8 cellular contexts compared by ENCODE assay signal in the genomic region with DNA sequence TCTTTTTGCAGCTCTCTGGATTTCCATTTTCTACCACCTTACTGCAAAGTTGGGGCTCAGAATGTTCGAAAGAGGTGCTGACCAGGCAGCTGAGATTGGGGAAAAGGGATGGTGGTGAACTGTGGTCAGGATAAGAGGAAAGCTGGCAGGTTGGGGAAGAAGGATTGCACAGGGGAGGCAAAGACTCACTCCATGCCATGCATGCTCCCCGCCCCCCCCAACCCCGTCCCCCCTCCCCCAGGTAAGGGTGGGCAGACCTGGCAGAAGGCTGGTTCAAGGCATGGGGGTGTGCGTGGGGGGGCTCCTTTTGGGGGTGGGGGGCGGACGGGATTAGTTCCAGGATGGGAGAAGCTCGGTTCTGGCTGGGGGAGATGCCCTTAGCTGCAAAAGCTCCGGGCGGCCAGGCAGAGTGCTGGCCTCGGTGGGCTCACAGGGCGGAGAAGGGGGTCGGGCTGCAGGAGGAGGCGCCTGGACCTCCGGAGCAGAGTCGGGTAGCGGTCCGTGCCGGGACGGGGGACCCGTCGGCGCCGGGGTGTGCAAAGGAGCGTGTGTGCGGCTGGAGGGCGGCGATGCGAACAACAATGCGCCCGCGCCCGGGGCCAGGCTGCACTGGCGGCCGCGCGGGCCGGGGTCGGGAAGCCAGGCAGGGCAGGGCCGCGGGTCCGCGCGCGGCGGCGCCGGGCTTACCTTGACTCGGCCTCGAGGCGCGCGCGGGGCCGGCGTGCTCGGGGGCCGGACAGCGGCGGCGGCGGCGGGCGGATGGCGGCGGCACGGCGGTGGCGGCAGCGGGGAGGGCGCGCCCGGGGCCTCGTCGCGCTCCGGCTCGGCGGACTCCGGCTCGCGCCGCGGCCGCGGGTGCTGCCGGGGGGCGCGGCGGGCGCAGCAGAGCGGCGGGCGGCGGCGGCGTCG. TPM values are rescaled to one million over a fixed set of nuclear protein-coding genes. Genes with fewer than 3 reads are reported as not detected.
DNase-seq lines count a peak whose midpoint lies in the region; ATAC-seq and TF ChIP-seq lines count a peak whose summit lies in the region.

No MANE protein-coding gene starts in this region.

- H3K9me2 ChIP-seq in DOHH2 (replicated peaks; ENCODE audit: control insufficient read depth, low read length) = no peaks in the 10 kb centered on the region
- no peaks in the 10 kb centered on the region for H3K9me2 ChIP-seq in PC-3 (replicated peaks; ENCODE audit: low read length)

- no TSS peak for BruUV-seq in PC-3 (replicated peaks; lab: Mats Ljungman, UMichigan)

- H3K79me2 ChIP-seq in DOHH2 (ENCODE audit: control insufficient read depth, low read length) (peaks cover 59% of the 10 kb centered on the region), PC-3 (ENCODE audit: low read length) (peaks cover 52% of the 10 kb centered on the region)

- H3K9me3 ChIP-seq in DOHH2 (ENCODE audit: control insufficient read depth, insufficient read depth, low read length) (no peaks in the 10 kb centered on the region), HEK293 (ENCODE audit: control insufficient read depth, insufficient read depth, low read depth, low read length) (no peaks in the 10 kb centered on the region), PC-3 (ENCODE audit: low read length) (no peaks in the 10 kb centered on the region)

- H3F3A ChIP-seq in DOHH2 (ENCODE audit: control insufficient read depth, insufficient read depth) (peaks cover 32% of the 10 kb centered on the region), PC-3 (ENCODE audit: low read length, unreplicated experiment) (peaks cover 26% of the 10 kb centered on the region)

- H3K9ac ChIP-seq in PC-3 (ENCODE audit: low read length) = peak overlapping the region; percentile 81

- H3K27ac ChIP-seq in DOHH2 (ENCODE audit: low read depth, low read length) (peak overlapping the region; percentile 82), HEK293 (ENCODE audit: extremely low read depth, low read depth, low read length) (peak overlapping the region; percentile 91), PC-3 (ENCODE audit: low read length) (peak overlapping the region; percentile 69), brain microvascular endothelial cell (peak overlapping the region; percentile 94), layer of hippocampus (ENCODE audit: low read depth, low read length) (peak overlapping the region; percentile 99)

- intact Hi-C loops in PC-3 (cut with micrococcal nuclease) = loop anchor here (2.0 kb wide), 1 partner anchor 136 kb away; the partner anchor contains the start of gene BCAS4

- ATAC-seq in PC-3 (peak; percentile 14), GM21447 (IDR thresholded peaks at IDR 0.05; ENCODE audit: unreplicated experiment) (no peak)

- peaks cover 49% of the 10 kb centered on the region for H3K4me1 ChIP-seq in DOHH2 (ENCODE audit: control insufficient read depth, low read length)
- no peaks in the 10 kb centered on the region for H3K4me1 ChIP-seq in HEK293 (ENCODE audit: control insufficient read depth, insufficient read depth, low read length)
- H3K4me1 ChIP-seq in PC-3 (ENCODE audit: insufficient read depth, low read length) = peaks cover 31% of the 10 kb centered on the region

- H3K4me3 ChIP-seq in DOHH2 (ENCODE audit: low read length) = peak overlapping the region; percentile 85
- peak overlapping the region; percentile 98 for H3K4me3 ChIP-seq in HEK293 (ENCODE audit: low read depth, low read length)
- peak overlapping the region; percentile 92 for H3K4me3 ChIP-seq in PC-3 (ENCODE audit: low read length)
- H3K4me3 ChIP-seq in brain microvascular endothelial cell (ENCODE audit: low read depth, low read length) = peak overlapping the region; percentile 85

- H3K4me2 ChIP-seq in DOHH2 (ENCODE audit: low read length) (peak overlapping the region; percentile 90), PC-3 (ENCODE audit: low read length) (peak overlapping the region; percentile 90)

- CTCF ChIA-PET in HEK293 (lab: Yijun Ruan, JAX) = interaction anchor here (0.6 to 3.6 kb wide), 34 partner anchors 11 to 635 kb away, joined by 3 to 36 read pairs (median 4); partner anchors contain the start of genes BCAS4, DPM1 and MOCS3
- CTCF ChIA-PET in PC-3 (lab: Charles Lee) = interaction anchor here (0.6 to 1.4 kb wide), 8 partner anchors 28 to 140 kb away, joined by 3 to 11 read pairs (median 4); partner anchors contain the start of genes BCAS4, DPM1 and MOCS3

- H3K36me3 ChIP-seq in DOHH2 (ENCODE audit: control insufficient read depth, low read length) (peaks cover 82% of the 10 kb centered on the region), HEK293 (ENCODE audit: control insufficient read depth in 2 of 2, insufficient read depth in 1 of 2, low read length in 2 of 2) (peaks cover 22 to 73% of the 10 kb centered on the region in 2 experiments), PC-3 (ENCODE audit: low read depth, low read length) (peaks cover 48% of the 10 kb centered on the region), brain microvascular endothelial cell (replicated peaks) (peaks cover 20% of the 10 kb centered on the region)

- TF ChIP-seq CTCF in DOHH2 (IDR thresholded peaks at IDR 0.05; ENCODE audit: low read depth, low read length, poor library complexity, severe bottlenecking) (no peak), HEK293 (tag by site-specific recombination; IDR thresholded peaks at IDR 0.05) (no peak), PC-3 (conservative IDR thresholded peaks at IDR 0.05; ENCODE audit: low read depth, low read length) (no peak), brain microvascular endothelial cell (IDR thresholded peaks at IDR 0.05; ENCODE audit: low read depth, low read length, missing control alignments) (no peak)

- H3K27me3 ChIP-seq in DOHH2 (ENCODE audit: control insufficient read depth, low read length) = no peaks in the 10 kb centered on the region
- no peaks in the 10 kb centered on the region for H3K27me3 ChIP-seq in PC-3 (ENCODE audit: low read length)
- H3K27me3 ChIP-seq in brain microvascular endothelial cell (replicated peaks) = no peaks in the 10 kb centered on the region
- no peaks in the 10 kb centered on the region for H3K27me3 ChIP-seq in layer of hippocampus (ENCODE audit: control insufficient read depth, insufficient read depth, low read length)

- in situ Hi-C loops in brain microvascular endothelial cell (cut with HindIII; ENCODE audit: low pct_ligation_motif_present, low sequenced_read_pairs) = no loop called here

- DNase-seq in PC-3 (no peak), brain microvascular endothelial cell (no peak), SK-N-DZ (ENCODE audit: low spot score) (no peak)
- peak; percentile 12 for DNase-seq in stimulated activated CD8-positive, alpha-beta memory T cell treated with anti-CD3 and anti-CD28 coated beads, Interleukin-12 subunit alpha, Interleukin-12 subunit beta, amount 100 ng/mL, for 4 hours (ENCODE audit: low read depth)

- H2AFZ ChIP-seq in PC-3 (ENCODE audit: low read length) = no peak overlapping the region

- peaks cover 25% of the 10 kb centered on the region for H4K20me1 ChIP-seq in DOHH2 (ENCODE audit: control insufficient read depth, insufficient read depth, low read depth, low read length)
- H4K20me1 ChIP-seq in PC-3 (ENCODE audit: low read length) = peaks cover 30% of the 10 kb centered on the region

- POLR2A ChIA-PET in HEK293 (lab: Yijun Ruan, JAX) (interaction anchor here (0.6 to 5.9 kb wide), 16 partner anchors 10 to 815 kb away, joined by 3 to 35 read pairs (median 4); partner anchors contain the start of genes BCAS4, DPM1 and MOCS3), PC-3 (lab: Charles Lee; ENCODE audit: unreplicated experiment) (interaction anchor here (0.5 to 0.7 kb wide), 3 partner anchors 136 to 586 kb away, joined by 3 to 4 read pairs (median 3); partner anchors contain the start of gene BCAS4)

TF ChIP-seq in HEK293, 187 proteins besides CTCF, POLR2A, EP300 and RAD21:
- peak; percentile 42; the same call in 1 of the 2 replicates for TF ChIP-seq ZBTB20 (tag by site-specific recombination; IDR thresholded peaks at IDR 0.05)
- TF ChIP-seq, protein P1, sequence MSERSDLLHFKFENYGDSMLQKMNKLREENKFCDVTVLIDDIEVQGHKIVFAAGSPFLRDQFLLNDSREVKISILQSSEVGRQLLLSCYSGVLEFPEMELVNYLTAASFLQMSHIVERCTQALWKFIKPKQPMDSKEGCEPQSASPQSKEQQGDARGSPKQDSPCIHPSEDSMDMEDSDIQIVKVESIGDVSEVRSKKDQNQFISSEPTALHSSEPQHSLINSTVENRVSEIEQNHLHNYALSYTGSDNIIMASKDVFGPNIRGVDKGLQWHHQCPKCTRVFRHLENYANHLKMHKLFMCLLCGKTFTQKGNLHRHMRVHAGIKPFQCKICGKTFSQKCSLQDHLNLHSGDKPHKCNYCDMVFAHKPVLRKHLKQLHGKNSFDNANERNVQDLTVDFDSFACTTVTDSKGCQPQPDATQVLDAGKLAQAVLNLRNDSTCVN (tag by site-specific recombination; optimal IDR thresholded peaks at IDR 0.05) = peak; percentile 77
- peak; percentile 75; the same call in 1 of the 2 replicates for TF ChIP-seq ZNF600 (tag by site-specific recombination; IDR thresholded peaks at IDR 0.05)
- no peak for TF ChIP-seq ZNF16 (tag by site-specific recombination; IDR thresholded peaks at IDR 0.05; ENCODE audit: low read depth)
- TF ChIP-seq ZSCAN16 (tag by site-specific recombination; IDR thresholded peaks at IDR 0.05) = no peak
- TF ChIP-seq ZNF747 (tag by site-specific recombination; IDR thresholded peaks at IDR 0.05) = no peak
- no peak for TF ChIP-seq SCRT1 (tag by site-specific recombination; IDR thresholded peaks at IDR 0.05; ENCODE audit: borderline replicate concordance)
- no peak for TF ChIP-seq ZNF624 (tag by site-specific recombination; IDR thresholded peaks at IDR 0.05)

RNA-seq across cellular contexts. Expression of gene ADNP, which starts 0.8 kb away (rescaled TPM):
- total RNA-seq in PC-3 (2014; rRNA removed) = 27.5 and 45.0 TPM in 2 replicates
- 42.7 and 46.4 TPM in 2 replicates for polyA plus RNA-seq in SK-N-DZ (2014; cell fraction: cytosol; rRNA removed)
- polyA plus RNA-seq in SK-N-DZ (2014; cell fraction: nucleus; rRNA removed) = 44.4 and 77.6 TPM in 2 replicates

RNA-seq across cellular contexts. Expression of gene DPM1, which starts 27.9 kb away (rescaled TPM):
- 70.7 and 87.0 TPM in 2 replicates for total RNA-seq in PC-3 (2014; rRNA removed)
- polyA plus RNA-seq in SK-N-DZ (2014; cell fraction: cytosol; rRNA removed) = 337 and 362 TPM in 2 replicates
- 174 and 245 TPM in 2 replicates for polyA plus RNA-seq in SK-N-DZ (2014; cell fraction: nucleus; rRNA removed)

RNA-seq across cellular contexts. Expression of gene MOCS3, which starts 28.2 kb away (rescaled TPM):
- total RNA-seq in PC-3 (2014; rRNA removed) = 11.3 and 13.4 TPM in 2 replicates
- 10.4 and 10.7 TPM in 2 replicates for polyA plus RNA-seq in SK-N-DZ (2014; cell fraction: cytosol; rRNA removed)
- 2.3 and 3.4 TPM in 2 replicates for polyA plus RNA-seq in SK-N-DZ (2014; cell fraction: nucleus; rRNA removed)
